Comparison of ENCODE assay signal across 26 cellular contexts in the genomic region with DNA sequence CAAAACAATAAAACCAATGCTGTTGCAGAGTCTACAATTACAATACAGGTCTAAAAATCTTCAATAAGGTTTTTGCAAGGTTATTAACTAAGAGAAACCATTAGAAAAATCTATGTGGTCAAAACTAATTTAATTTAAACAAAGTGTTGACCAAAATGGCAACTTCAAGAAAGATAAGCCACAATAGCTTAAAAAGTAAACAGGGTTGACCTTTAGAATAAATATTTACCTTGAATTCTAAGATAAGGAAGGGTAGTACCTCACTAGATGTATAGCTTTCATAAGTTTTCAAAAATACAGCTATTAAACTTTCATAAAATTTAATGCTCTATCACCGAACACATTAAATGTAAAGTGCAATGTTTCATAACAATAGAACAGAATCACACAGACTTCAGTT.
"Had no signal": no experiment of that assay in that cellular context is flagged by ENCODE, and none has a peak within 500 bp of the region (broad histone marks: within the 10 kb centered on the region; RNA-seq: fewer than 3 reads in every experiment).

No MANE protein-coding gene starts in this region.

- H3K9me3 ChIP-seq: left ventricle myocardium inferior, pancreas, prostate gland, sigmoid colon, spleen, tibial nerve, uterus had no signal

- H3K4me3 ChIP-seq: left ventricle myocardium inferior, lung, pancreas, prostate gland, sigmoid colon, spleen, tibial nerve, uterus had no signal

- H3K27ac ChIP-seq: left ventricle myocardium inferior, pancreas, prostate gland, sigmoid colon, spleen, tibial nerve, uterus had no signal

- FAIRE-seq: islet of Langerhans, kidney, pancreas, small intestine had no signal

- ATAC-seq: naive thymus-derived CD8-positive, alpha-beta T cell; pancreas; right cardiac atrium; stimulated activated effector memory CD8-positive, alpha-beta T cell treated with anti-CD3 and anti-CD28 coated beads, Interleukin-12 subunit alpha, Interleukin-12 subunit beta, amount 100 ng/mL, for 72 hours; stimulated activated naive CD8-positive, alpha-beta T cell treated with anti-CD3 and anti-CD28 coated beads, Interleukin-15, amount 100 ng/mL, for 72 hours had no signal

- H3K27me3 ChIP-seq: pancreas, sigmoid colon, spleen, tibial nerve, uterus had no signal

- H3K27me3 Mint-ChIP-seq: naive thymus-derived CD8-positive, alpha-beta T cell; stimulated activated naive CD8-positive, alpha-beta T cell treated with anti-CD3 and anti-CD28 coated beads, Interleukin-15, amount 100 ng/mL, for 72 hours; type B pancreatic cell had no signal

- H3K27ac Mint-ChIP-seq: immature natural killer cell; naive thymus-derived CD8-positive, alpha-beta T cell; nephron; stimulated activated effector memory CD8-positive, alpha-beta T cell treated with anti-CD3 and anti-CD28 coated beads, Interleukin-12 subunit alpha, Interleukin-12 subunit beta, amount 100 ng/mL, for 72 hours; stimulated activated naive CD8-positive, alpha-beta T cell treated with anti-CD3 and anti-CD28 coated beads, Interleukin-15, amount 100 ng/mL, for 72 hours; type B pancreatic cell had no signal

- H3K4me1 Mint-ChIP-seq: immature natural killer cell, nephron had no signal

- H3K36me3 ChIP-seq: pancreas, prostate gland, uterus had no signal

- DNase-seq: hypothalamus; immature natural killer cell; kidney; left ventricle myocardium inferior; naive thymus-derived CD8-positive, alpha-beta T cell; nucleus accumbens; pancreas; posterior cingulate gyrus; retina; right cardiac atrium; sigmoid colon; small intestine; spleen; stimulated activated CD4-positive, alpha-beta T cell treated with anti-CD3 and anti-CD28 coated beads, Interleukin-4, amount 100 ng/mL, for 24 hours; stimulated activated naive CD4-positive, alpha-beta T cell treated with Interleukin-2 at 50 U/mL for 16 hours; stimulated activated naive CD8-positive, alpha-beta T cell treated with anti-CD3 and anti-CD28 coated beads, Interleukin-15, amount 100 ng/mL, for 72 hours; substantia nigra; uterus had no signal

- H3K9me3 Mint-ChIP-seq: immature natural killer cell; naive thymus-derived CD8-positive, alpha-beta T cell; stimulated activated effector memory CD8-positive, alpha-beta T cell treated with anti-CD3 and anti-CD28 coated beads, Interleukin-12 subunit alpha, Interleukin-12 subunit beta, amount 100 ng/mL, for 72 hours; stimulated activated naive CD8-positive, alpha-beta T cell treated with anti-CD3 and anti-CD28 coated beads, Interleukin-15, amount 100 ng/mL, for 72 hours had no signal

- H3K4me3 Mint-ChIP-seq: immature natural killer cell; naive thymus-derived CD8-positive, alpha-beta T cell; nephron; neural crest cell; stimulated activated effector memory CD8-positive, alpha-beta T cell treated with anti-CD3 and anti-CD28 coated beads, Interleukin-12 subunit alpha, Interleukin-12 subunit beta, amount 100 ng/mL, for 72 hours; stimulated activated naive CD8-positive, alpha-beta T cell treated with anti-CD3 and anti-CD28 coated beads, Interleukin-15, amount 100 ng/mL, for 72 hours; type B pancreatic cell had no signal

- H3K4me1 ChIP-seq: left ventricle myocardium inferior, pancreas, prostate gland, sigmoid colon, tibial nerve, uterus had no signal
